Comparison of ENCODE assay signal across 19 cellular contexts in genomic region chrX:11704725-11705495, GRCh38. TPM values are rescaled to one million over a fixed set of nuclear protein-coding genes. Genes with fewer than 3 reads are reported as not detected.
DNase-seq lines count a peak whose midpoint lies in the region; ATAC-seq and TF ChIP-seq lines count a peak whose summit lies in the region.
"Had no signal": no experiment of that assay in that cellular context is flagged by ENCODE, and none has a peak within 500 bp of the region (broad histone marks: within the 10 kb centered on the region; RNA-seq: fewer than 3 reads in every experiment).

No MANE protein-coding gene starts in this region.

- no peak overlapping the region for H2BK12ac ChIP-seq in neuronal stem cell (ENCODE audit: low read length)

- H3K27ac ChIP-seq in neuronal stem cell (replicated peaks; ENCODE audit: low read length): no peak overlapping the region
- H3K27ac ChIP-seq in tibial artery: no peak overlapping the region
- H3K27ac ChIP-seq: lower lobe of right lung, RWPE1 had no signal

- H3K4me1 ChIP-seq in neuronal stem cell (ENCODE audit: control insufficient read depth in 2 of 2, insufficient read depth in 1 of 2, low read depth in 1 of 2, low read length in 2 of 2): peaks cover 2 to 9% of the 10 kb centered on the region in 2 donors
- H3K4me1 ChIP-seq in tibial artery: no peaks in the 10 kb centered on the region
- H3K4me1 ChIP-seq: HAP-1, lower lobe of right lung had no signal

- H4K91ac ChIP-seq in neuronal stem cell (ENCODE audit: low read depth, low read length, poor library complexity): no peak overlapping the region

- H2BK15ac ChIP-seq in neuronal stem cell (ENCODE audit: low read length): no peak overlapping the region

- H4K8ac ChIP-seq in neuronal stem cell (ENCODE audit: low read depth, low read length): no peak overlapping the region

- H3K18ac ChIP-seq in neuronal stem cell (ENCODE audit: low read length): no peak overlapping the region

- H3K4me3 ChIP-seq in MG63: no peak overlapping the region
- H3K4me3 ChIP-seq in fibroblast of mammary gland (ENCODE audit: control insufficient read depth, low read depth, low read length): no peak overlapping the region
- no peak overlapping the region for H3K4me3 ChIP-seq in neuronal stem cell (ENCODE audit: low read length in 2 of 2)
- no peak overlapping the region for H3K4me3 ChIP-seq in tibial artery
- H3K4me3 ChIP-seq: HAP-1, lower lobe of right lung had no signal

- no peaks in the 10 kb centered on the region for H3K4me1 Mint-ChIP-seq in naive thymus-derived CD8-positive, alpha-beta T cell
- H3K4me1 Mint-ChIP-seq: activated CD4-positive, alpha-beta T cell treated with anti-CD3 and anti-CD28 coated beads for 36 hours had no signal

- peaks cover 0 to 12% (median 0%) of the 10 kb centered on the region in 5 donors for H3K27me3 Mint-ChIP-seq in naive thymus-derived CD8-positive, alpha-beta T cell
- H3K27me3 Mint-ChIP-seq: activated CD4-positive, alpha-beta T cell treated with anti-CD3 and anti-CD28 coated beads for 36 hours had no signal

- no peaks in the 10 kb centered on the region for H3K36me3 ChIP-seq in MG63
- H3K36me3 ChIP-seq in neuronal stem cell (replicated peaks in 1 of 2; ENCODE audit: control insufficient read depth in 2 of 2, insufficient read depth in 2 of 2, low read length in 2 of 2): no peaks in the 10 kb centered on the region
- no peaks in the 10 kb centered on the region for H3K36me3 ChIP-seq in tibial artery
- H3K36me3 ChIP-seq: HAP-1, lower lobe of right lung had no signal

- H3K9me3 ChIP-seq in MG63 (no peaks in the 10 kb centered on the region), neuronal stem cell (replicated peaks in 1 of 2; ENCODE audit: control insufficient read depth in 2 of 2, insufficient read depth in 1 of 2, low read depth in 1 of 2, low read length in 2 of 2) (no peaks in the 10 kb centered on the region), tibial artery (no peaks in the 10 kb centered on the region)
- H3K9me3 ChIP-seq: HAP-1, lower lobe of right lung had no signal

- no peak overlapping the region for H3K27ac Mint-ChIP-seq in naive thymus-derived CD8-positive, alpha-beta T cell
- H3K27ac Mint-ChIP-seq: activated CD4-positive, alpha-beta T cell treated with anti-CD3 and anti-CD28 coated beads for 36 hours; natural killer cell treated with Interleukin-12 subunit alpha and Interleukin-12 subunit beta and Interleukin-15 and Interleukin-18, amount 100 ng/mL, for 72 hours had no signal

- H3K23ac ChIP-seq in neuronal stem cell (ENCODE audit: low read depth, low read length, poor library complexity): no peak overlapping the region

- H3K36me3 Mint-ChIP-seq in naive thymus-derived CD8-positive, alpha-beta T cell: peaks cover 0 to 5% (median 0%) of the 10 kb centered on the region in 3 donors
- H3K36me3 Mint-ChIP-seq: natural killer cell treated with Interleukin-12 subunit alpha and Interleukin-12 subunit beta and Interleukin-15 and Interleukin-18, amount 100 ng/mL, for 72 hours had no signal

- no peak overlapping the region for H2BK120ac ChIP-seq in neuronal stem cell (ENCODE audit: low read depth, low read length)

- H3K4me2 ChIP-seq in neuronal stem cell (ENCODE audit: insufficient read depth, low read length, poor library complexity, severe bottlenecking): no peak overlapping the region

- no peaks in the 10 kb centered on the region for H3K27me3 ChIP-seq in MG63
- no peaks in the 10 kb centered on the region for H3K27me3 ChIP-seq in neuronal stem cell (ENCODE audit: control insufficient read depth in 3 of 3, insufficient read depth in 3 of 3, low read depth in 1 of 3, low read length in 3 of 3)
- H3K27me3 ChIP-seq in tibial artery: no peaks in the 10 kb centered on the region

- intact Hi-C loops in tibial artery (cut with DNase I; ENCODE audit: low total_unique reads): no loop called here

- no peak overlapping the region for H2BK5ac ChIP-seq in neuronal stem cell (ENCODE audit: low read length)

- no peak overlapping the region for H2AK5ac ChIP-seq in neuronal stem cell (ENCODE audit: low read depth, low read length)

- H3K9ac ChIP-seq in neuronal stem cell (ENCODE audit: low read depth, low read length, poor library complexity): no peak overlapping the region

- H2AFZ ChIP-seq in neuronal stem cell (ENCODE audit: low read length): peak overlapping the region; percentile 57

- peaks cover 0 to 2% (median 0%) of the 10 kb centered on the region in 9 donors for H3K9me3 Mint-ChIP-seq in naive thymus-derived CD8-positive, alpha-beta T cell
- H3K9me3 Mint-ChIP-seq: natural killer cell treated with Interleukin-12 subunit alpha and Interleukin-12 subunit beta and Interleukin-15 and Interleukin-18, amount 100 ng/mL, for 72 hours had no signal

- no peak for ATAC-seq in naive thymus-derived CD8-positive, alpha-beta T cell
- ATAC-seq: activated CD4-positive, alpha-beta T cell treated with anti-CD3 and anti-CD28 coated beads for 36 hours; lower lobe of right lung had no signal

- POLR2A ChIA-PET in naive thymus-derived CD8-positive, alpha-beta T cell (lab: Charles Lee): no interaction called here

- no CpG with 5 or more reads among the region's 12 CpGs for WGBS in neuronal stem cell (ENCODE audit: extremely low coverage in 2 of 2, insufficient read length in 2 of 2, insufficient replicate concordance in 1 of 2), 2 donors

- no peaks in the 10 kb centered on the region for H3K79me1 ChIP-seq in neuronal stem cell (ENCODE audit: low read depth, low read length)

- H3K4me3 Mint-ChIP-seq in naive thymus-derived CD8-positive, alpha-beta T cell: no peak overlapping the region
- H3K4me3 Mint-ChIP-seq: activated CD4-positive, alpha-beta T cell treated with anti-CD3 and anti-CD28 coated beads for 36 hours; natural killer cell treated with Interleukin-12 subunit alpha and Interleukin-12 subunit beta and Interleukin-15 and Interleukin-18, amount 100 ng/mL, for 72 hours had no signal

- no peak overlapping the region for H3K14ac ChIP-seq in neuronal stem cell (ENCODE audit: low read length)

- TF ChIP-seq CTCF in fibroblast of mammary gland (conservative IDR thresholded peaks at IDR 0.05; ENCODE audit: control insufficient read depth, insufficient read depth, low read depth, low read length) (no peak), tibial artery (IDR thresholded peaks at IDR 0.05) (no peak)

- no peak overlapping the region for H3K4ac ChIP-seq in neuronal stem cell (ENCODE audit: low read length)

- DNase-seq in ELF-1 (ENCODE audit: low read depth, low spot score) (peak; percentile 66), MG63 (peak; percentile 34), fibroblast of mammary gland (ENCODE audit: low read depth) (peak; percentile 32), neuronal stem cell (ENCODE audit: low spot score) (no peak), NCI-H82 treated with DMSO at 0.1 percent for 48 hours (lab: John Stamatoyannopoulos, UW; ENCODE audit: unreplicated experiment) (no peak), tibial artery (no peak)
- DNase-seq in naive thymus-derived CD8-positive, alpha-beta T cell: no peak
- DNase-seq: activated CD4-positive, alpha-beta T cell treated with anti-CD3 and anti-CD28 coated beads for 36 hours; activated CD8-positive, alpha-beta memory T cell treated with anti-CD3 and anti-CD28 coated beads, Interleukin-2, amount 50 U/mL, for 48 hours; activated naive CD4-positive, alpha-beta T cell; C1 segment of cervical spinal cord; DMS79 treated with DMSO at 0.1 percent for 48 hours; lower lobe of right lung; NCI-H2029; NCI-H526 had no signal

RNA-seq across cellular contexts. Expression of gene ARHGAP6, which starts 39.2 kb away (rescaled TPM):
- 0.10 TPM in 1 of 2 replicates, not detected in the other for total RNA-seq in MG63 (2014; rRNA removed; shearing (Covaris generic); ENCODE audit: low replicate concordance)
- polyA plus RNA-seq in neuronal stem cell (2013, experiment 1 of 2): 1.7 TPM
- polyA plus RNA-seq in neuronal stem cell (2013, experiment 2 of 2): 1.9 TPM
- total RNA-seq in naive thymus-derived CD8-positive, alpha-beta T cell: under 1 TPM in 1 of 2 experiments, not detected in 1; 0.22 TPM
- polyA plus RNA-seq in naive thymus-derived CD8-positive, alpha-beta T cell: not detected
- total RNA-seq: activated CD4-positive, alpha-beta T cell treated with anti-CD3 and anti-CD28 coated beads for 36 hours; T-helper 2 cell treated with Interferon-gamma antibody and Interleukin-4, amounts not matched to agents 100 ng/mL and 5 ng/mL, for 36 hours had no signal

RNA-seq across cellular contexts. Expression of gene MSL3, which starts 53.1 kb away (rescaled TPM):
- 33.9 and 36.5 TPM in 2 replicates for total RNA-seq in MG63 (2014; rRNA removed; shearing (Covaris generic); ENCODE audit: low replicate concordance)
- 28.7 TPM for polyA plus RNA-seq in neuronal stem cell (2013, experiment 1 of 2)
- polyA plus RNA-seq in neuronal stem cell (2013, experiment 2 of 2): 28.5 TPM
- total RNA-seq in naive thymus-derived CD8-positive, alpha-beta T cell: 100 to 1,000 TPM; 175 to 184 TPM
- polyA plus RNA-seq in naive thymus-derived CD8-positive, alpha-beta T cell: 100 to 1,000 TPM in 1 of 3 donors, 10 to 100 TPM in 2; 88.1 to 113 (median 92.5) TPM

Comparison
In these comparisons a context has a peak if more than half of its experiments do, and no peak if none do; other contexts are left out.
1. DNase-seq: peak in ELF-1 (single experiment), MG63 (single experiment) and fibroblast of mammary gland (single experiment); none in neuronal stem cell (single experiment), NCI-H82 treated with DMSO at 0.1 percent for 48 hours (single experiment), naive thymus-derived CD8-positive, alpha-beta T cell (0 of 10) and tibial artery (0 of 2).